ENCODE assay signal across 14 cellular contexts in the genomic region with DNA sequence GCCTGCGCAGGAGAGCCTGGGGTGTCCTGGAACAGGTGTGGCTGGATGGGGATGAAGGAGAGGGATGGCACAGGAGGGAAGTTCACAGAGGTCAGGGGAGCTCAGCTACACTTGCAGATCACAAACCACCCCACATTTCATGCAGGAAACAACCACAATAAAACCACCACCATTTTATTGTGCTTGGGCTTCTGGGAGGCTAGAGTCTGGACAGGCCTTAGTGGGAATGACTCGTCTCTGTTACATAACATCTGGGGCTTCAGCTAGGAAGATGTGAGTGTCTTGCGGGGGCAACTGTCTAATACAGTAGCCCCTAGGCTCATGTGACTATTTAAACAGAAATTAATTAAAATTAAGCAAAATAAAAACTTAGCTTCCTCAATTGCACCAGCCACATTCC.
"Had no signal": no experiment of that assay in that cellular context is flagged by ENCODE, and none has a peak within 500 bp of the region (broad histone marks: within the 10 kb centered on the region; RNA-seq: fewer than 3 reads in every experiment).

No MANE protein-coding gene starts in this region.

- H2AFZ ChIP-seq: neural progenitor cell had no signal

- H3K4me3 ChIP-seq: colonic mucosa, gastrocnemius medialis, heart right ventricle had no signal

- H3K9ac ChIP-seq: neural progenitor cell had no signal

- DNase-seq: activated CD4-positive, alpha-beta memory T cell treated with anti-CD3 and anti-CD28 coated beads, Interleukin-2, amount 10 ng/mL, durations not matched to agents 7 days and 5 days; activated CD4-positive, alpha-beta T cell treated with anti-CD3 and anti-CD28 coated beads for 36 hours; activated naive CD8-positive, alpha-beta T cell treated with anti-CD3 and anti-CD28 coated beads, Interleukin-2, amount 10 ng/mL, durations not matched to agents 7 days and 5 days; activated T-cell treated with anti-CD3 and anti-CD28 coated beads, Interleukin-2, amount 50 U/mL, for 48 hours; aorta; colonic mucosa; gastrocnemius medialis; heart right ventricle; kidney; left ventricle myocardium superior; small intestine; T1000; WERI-Rb-1 had no signal

- H3K4me1 ChIP-seq: colonic mucosa had no signal

- H3K27me3 ChIP-seq: colonic mucosa, gastrocnemius medialis, heart right ventricle had no signal

- H3K36me3 ChIP-seq: colonic mucosa, gastrocnemius medialis, heart right ventricle, neural progenitor cell, WERI-Rb-1 had no signal

- H3K27ac ChIP-seq: colonic mucosa, WERI-Rb-1 had no signal

- H3K9me3 ChIP-seq: colonic mucosa, gastrocnemius medialis had no signal
